Comparison of ENCODE assay signal across 9 cellular contexts in genomic region chr2:223247136-223247535, GRCh38.
A peak's percentile ranks its signal among the peaks of the same experiment; 100 is the strongest.
DNase-seq lines count a peak whose midpoint lies in the region; ATAC-seq and TF ChIP-seq lines count a peak whose summit lies in the region.
"Had no signal": no experiment of that assay in that cellular context is flagged by ENCODE, and none has a peak within 500 bp of the region (broad histone marks: within the 10 kb centered on the region; RNA-seq: fewer than 3 reads in every experiment).

No MANE protein-coding gene starts in this region.

- no peak for ATAC-seq in GM19023 (IDR thresholded peaks at IDR 0.05; ENCODE audit: unreplicated experiment)
- no peak for ATAC-seq in GM18870 (IDR thresholded peaks at IDR 0.05; ENCODE audit: unreplicated experiment)

- DNase-seq in NCI-H524 (lab: John Stamatoyannopoulos, UW) (peak; percentile 0 to 32), NCI-H524 treated with DMSO at 0.1 percent for 48 hours (lab: John Stamatoyannopoulos, UW) (no peak), NCI-H1694 treated with DMSO at 0.1 percent for 48 hours (lab: John Stamatoyannopoulos, UW) (peak; percentile 44), cardiac fibroblast (ENCODE audit: low read depth in 2 of 2) (peak; percentile 60 to 70), retinal pigment epithelial cell (ENCODE audit: low read depth) (no peak), germinal center (ENCODE audit: low spot score) (no peak)
- DNase-seq: Kasumi-1 had no signal

- TF ChIP-seq CTCF in cardiac fibroblast (IDR thresholded peaks at IDR 0.05; ENCODE audit: low read depth, low read length) (peak; percentile 68), retinal pigment epithelial cell (conservative IDR thresholded peaks at IDR 0.05; ENCODE audit: low read depth, low read length) (peak; percentile 74)

- H3K4me3 ChIP-seq in cardiac fibroblast (replicated peaks in 1 of 2; ENCODE audit: low read depth in 2 of 2, low read length in 2 of 2) (no peak overlapping the region), retinal pigment epithelial cell (ENCODE audit: low read length) (no peak overlapping the region)

Comparison
In these comparisons a context has a peak if more than half of its experiments do, and no peak if none do; other contexts are left out.
1. DNase-seq: peak in NCI-H524 (2 of 2), NCI-H1694 treated with DMSO at 0.1 percent for 48 hours (single experiment) and cardiac fibroblast (2 of 2); none in NCI-H524 treated with DMSO at 0.1 percent for 48 hours (single experiment), retinal pigment epithelial cell (single experiment) and germinal center (single experiment).